Comparison of ENCODE assay signal across 10 cellular contexts in genomic region chr9:69809304-69809863, GRCh38. TPM values are rescaled to one million over a fixed set of nuclear protein-coding genes. Genes with fewer than 3 reads are reported as not detected.
A peak's percentile ranks its signal among the peaks of the same experiment; 100 is the strongest.
DNase-seq lines count a peak whose midpoint lies in the region; ATAC-seq and TF ChIP-seq lines count a peak whose summit lies in the region.
"Had no signal": no experiment of that assay in that cellular context is flagged by ENCODE, and none has a peak within 500 bp of the region (broad histone marks: within the 10 kb centered on the region; RNA-seq: fewer than 3 reads in every experiment).

No MANE protein-coding gene starts in this region.

- H3K4me1 ChIP-seq in heart left ventricle, result peaks cover 0 to 26% (median 3%) of the 10 kb centered on the region in 12 donors

- 69 to 77% (median 72%) methylated on average over 8 of the region's 8 CpGs for WGBS in heart left ventricle, 4 donors

- H3K27ac Mint-ChIP-seq in activated T-helper 2 cell treated with anti-CD3 and anti-CD28 coated beads, Interferon-gamma antibody, Interleukin-2, Interleukin-4, amounts not matched to agents 10 μg/mL and 5 μg/mL and 100 μg/mL, durations not matched to agents 14 hours and 24 hours and 36 hours, result peak overlapping the region; percentile 18

- no peaks in the 10 kb centered on the region for H3K9me3 ChIP-seq in heart left ventricle
- H3K9me3 ChIP-seq: heart right ventricle had no signal

- peaks cover 4% of the 10 kb centered on the region for H3K27me3 Mint-ChIP-seq in activated T-helper 2 cell treated with anti-CD3 and anti-CD28 coated beads, Interferon-gamma antibody, Interleukin-2, Interleukin-4, amounts not matched to agents 10 μg/mL and 5 μg/mL and 100 μg/mL, durations not matched to agents 14 hours and 24 hours and 36 hours (ENCODE audit: low read depth)

- no peak overlapping the region for H3K27ac ChIP-seq in heart left ventricle
- H3K27ac ChIP-seq: heart right ventricle, skin epidermis had no signal

- no peak for TF ChIP-seq POLR2A in heart left ventricle (IDR thresholded peaks at IDR 0.05)

- peaks cover 7% of the 10 kb centered on the region for H3K36me3 Mint-ChIP-seq in activated T-helper 2 cell treated with anti-CD3 and anti-CD28 coated beads, Interferon-gamma antibody, Interleukin-2, Interleukin-4, amounts not matched to agents 10 μg/mL and 5 μg/mL and 100 μg/mL, durations not matched to agents 14 hours and 24 hours and 36 hours (ENCODE audit: low read depth)

- intact Hi-C loops in activated T-helper 2 cell treated with anti-CD3 and anti-CD28 coated beads, Interferon-gamma antibody, Interleukin-2, Interleukin-4, amounts not matched to agents 10 μg/mL and 5 μg/mL and 100 μg/mL, durations not matched to agents 14 hours and 24 hours and 36 hours (cut with micrococcal nuclease), result loop anchor here (1.0 kb wide), 2 partner anchors 69 to 110 kb away; no protein-coding TSS in a partner anchor
- intact Hi-C loops in left cardiac atrium (cut with DNase I) (no loop called here), heart left ventricle (cut with DNase I) (loop anchor here in 2 of 10 donors (10.0 kb wide), 2 partner anchors 65 to 275 kb away; no protein-coding TSS in a partner anchor)

- DNase-seq in EH (ENCODE audit: low read depth) (peak; percentile 50), HS-27A (ENCODE audit: low read depth) (peak; percentile 4), kidney epithelial cell (ENCODE audit: low read depth) (no peak), NCI-H1694 (lab: John Stamatoyannopoulos, UW) (no peak), left cardiac atrium (no peak), heart left ventricle (no peak)
- peak; percentile 28 for DNase-seq in activated T-helper 2 cell treated with anti-CD3 and anti-CD28 coated beads, Interferon-gamma antibody, Interleukin-2, Interleukin-4, amounts not matched to agents 10 μg/mL and 5 μg/mL and 100 μg/mL, durations not matched to agents 14 hours and 24 hours and 36 hours (ENCODE audit: low spot score)
- DNase-seq: heart right ventricle, NCI-H1092 had no signal

- H3K4me3 Mint-ChIP-seq in activated T-helper 2 cell treated with anti-CD3 and anti-CD28 coated beads, Interferon-gamma antibody, Interleukin-2, Interleukin-4, amounts not matched to agents 10 μg/mL and 5 μg/mL and 100 μg/mL, durations not matched to agents 14 hours and 24 hours and 36 hours (ENCODE audit: low read depth), result no peak overlapping the region

- peaks cover 32% of the 10 kb centered on the region for H3K4me1 Mint-ChIP-seq in activated T-helper 2 cell treated with anti-CD3 and anti-CD28 coated beads, Interferon-gamma antibody, Interleukin-2, Interleukin-4, amounts not matched to agents 10 μg/mL and 5 μg/mL and 100 μg/mL, durations not matched to agents 14 hours and 24 hours and 36 hours (ENCODE audit: low read depth)

- H3K27me3 ChIP-seq in kidney epithelial cell (ENCODE audit: control insufficient read depth, insufficient read depth, low read length) (no peaks in the 10 kb centered on the region), heart left ventricle (peaks cover 0 to 3% (median 0%) of the 10 kb centered on the region in 9 donors)

- H3K36me3 ChIP-seq in kidney epithelial cell (ENCODE audit: control insufficient read depth, insufficient read depth, low read length) (no peaks in the 10 kb centered on the region), heart left ventricle (no peaks in the 10 kb centered on the region)
- H3K36me3 ChIP-seq: heart right ventricle had no signal

- peaks cover 18% of the 10 kb centered on the region for H3K9me3 Mint-ChIP-seq in activated T-helper 2 cell treated with anti-CD3 and anti-CD28 coated beads, Interferon-gamma antibody, Interleukin-2, Interleukin-4, amounts not matched to agents 10 μg/mL and 5 μg/mL and 100 μg/mL, durations not matched to agents 14 hours and 24 hours and 36 hours

- TF ChIP-seq CTCF in kidney epithelial cell (IDR thresholded peaks at IDR 0.05; ENCODE audit: insufficient read depth, low read length, poor library complexity, severe bottlenecking) (peak; percentile 14), heart left ventricle (IDR thresholded peaks at IDR 0.05) (peak in 2 of 12 donors; percentile 5 to 9)

- ATAC-seq in left cardiac atrium (no peak), heart left ventricle (no peak)
- ATAC-seq: heart right ventricle had no signal

- H3K4me3 ChIP-seq in kidney epithelial cell (ENCODE audit: low read depth, low read length) (no peak overlapping the region), heart left ventricle (no peak overlapping the region)
- H3K4me3 ChIP-seq: heart right ventricle, skin epidermis had no signal

RNA-seq across cellular contexts. Expression of gene CFAP95, which starts 11.2 kb away (rescaled TPM):
- total RNA-seq in activated T-helper 2 cell treated with anti-CD3 and anti-CD28 coated beads, Interferon-gamma antibody, Interleukin-2, Interleukin-4, amounts not matched to agents 10 μg/mL and 5 μg/mL and 100 μg/mL, durations not matched to agents 14 hours and 24 hours and 36 hours, result 0.46 and 0.78 TPM in 2 replicates
- 4.7 TPM in 1 of 2 replicates, not detected in the other for total RNA-seq in kidney epithelial cell
- under 1 TPM in 1 of 2 donors, not detected in 1; 0.37 TPM for total RNA-seq in left cardiac atrium
- 1 to 10 TPM in 1 of 9 donors, under 1 TPM in 3, not detected in 5; 0.45 to 1.1 (median 0.49) TPM for total RNA-seq in heart left ventricle
- polyA plus RNA-seq in heart left ventricle, result not detected
- polyA plus RNA-seq: heart right ventricle had no signal

RNA-seq across cellular contexts. Expression of gene PTAR1, which starts 49.6 kb away (rescaled TPM):
- total RNA-seq in activated T-helper 2 cell treated with anti-CD3 and anti-CD28 coated beads, Interferon-gamma antibody, Interleukin-2, Interleukin-4, amounts not matched to agents 10 μg/mL and 5 μg/mL and 100 μg/mL, durations not matched to agents 14 hours and 24 hours and 36 hours, result 51.1 and 57.2 TPM in 2 replicates
- total RNA-seq in kidney epithelial cell, result 54.4 and 59.7 TPM in 2 replicates
- 10 to 100 TPM; 31.1 to 34.5 TPM for total RNA-seq in left cardiac atrium
- total RNA-seq in heart left ventricle, result 10 to 100 TPM; 18.4 to 37.4 (median 25.8) TPM
- 1 to 10 TPM; 5.8 to 9.1 TPM for polyA plus RNA-seq in heart left ventricle

Comparison
In these comparisons a context has a peak if more than half of its experiments do, and no peak if none do; other contexts are left out.
1. DNase-seq: peak in EH (single experiment), HS-27A (single experiment) and activated T-helper 2 cell treated with anti-CD3 and anti-CD28 coated beads, Interferon-gamma antibody, Interleukin-2, Interleukin-4, amounts not matched to agents 10 μg/mL and 5 μg/mL and 100 μg/mL, durations not matched to agents 14 hours and 24 hours and 36 hours (single experiment); none in kidney epithelial cell (single experiment), NCI-H1694 (single experiment), left cardiac atrium (single experiment) and heart left ventricle (0 of 5).